ENCODE assay signal across 1 cellular context in genomic region chr15:99104788-99105515, GRCh38.
A peak's percentile ranks its signal among the peaks of the same experiment; 100 is the strongest.
TF ChIP-seq lines count a peak whose summit lies in the region.

SYNM (plus strand) TSS chr15:99105080; CDS start chr15:99105200, 120 bp downstream.

TF ChIP-seq in HepG2, 621 proteins besides CTCF, POLR2A, EP300 and RAD21 (continued from another document and continues in another):
- TF ChIP-seq KIAA2018 (CRISPR knock-in tag; IDR thresholded peaks at IDR 0.05; ENCODE audit: borderline replicate concordance) = no peak
- no peak for TF ChIP-seq JUNB (CRISPR knock-in tag; IDR thresholded peaks at IDR 0.05; ENCODE audit: borderline replicate concordance)
- TF ChIP-seq ZNF318 (CRISPR knock-in tag; IDR thresholded peaks at IDR 0.05) = no peak
- peak; percentile 71; the same call in 1 of the 2 replicates for TF ChIP-seq ZNF563 (CRISPR knock-in tag; IDR thresholded peaks at IDR 0.05)
- no peak for TF ChIP-seq PAXIP1 (CRISPR knock-in tag; conservative IDR thresholded peaks at IDR 0.05)
- no peak for TF ChIP-seq TEAD3 (CRISPR knock-in tag; optimal IDR thresholded peaks at IDR 0.05; ENCODE audit: borderline replicate concordance)
- no peak for TF ChIP-seq ZNF451 (CRISPR knock-in tag; IDR thresholded peaks at IDR 0.05)
- peak; percentile 40; the same call in 1 of the 2 replicates for TF ChIP-seq MXD3 (CRISPR knock-in tag; IDR thresholded peaks at IDR 0.05)
- TF ChIP-seq KLF16 (CRISPR knock-in tag; IDR thresholded peaks at IDR 0.05) = peak in 1 of 2 experiments; percentile 50; a peak in 1 of 4 replicates
- TF ChIP-seq NFATC3 (CRISPR knock-in tag; IDR thresholded peaks at IDR 0.05) = no peak
- TF ChIP-seq KDM1A (CRISPR knock-in tag; IDR thresholded peaks at IDR 0.05) = no peak
- no peak for TF ChIP-seq ZNF597 (CRISPR knock-in tag; IDR thresholded peaks at IDR 0.05)
- TF ChIP-seq ZNF296 (CRISPR knock-in tag; conservative IDR thresholded peaks at IDR 0.05) = no peak
- TF ChIP-seq RBFOX2 (IDR thresholded peaks at IDR 0.05; ENCODE audit: low read depth, low read length) = peak; percentile 86
- TF ChIP-seq ZNF230 (CRISPR knock-in tag; IDR thresholded peaks at IDR 0.05) = no peak; the same call in 1 of the 2 replicates
- TF ChIP-seq HOXA5 (CRISPR knock-in tag; IDR thresholded peaks at IDR 0.05) = peak; percentile 54; the same call in 1 of the 2 replicates
- TF ChIP-seq ETV6 (CRISPR knock-in tag; conservative IDR thresholded peaks at IDR 0.05) = no peak
- TF ChIP-seq RELA (CRISPR knock-in tag; IDR thresholded peaks at IDR 0.05) = no peak
- TF ChIP-seq HOXD1 (CRISPR knock-in tag; IDR thresholded peaks at IDR 0.05) = no peak
- TF ChIP-seq ZBTB3 (CRISPR knock-in tag; IDR thresholded peaks at IDR 0.05; ENCODE audit: borderline replicate concordance, low read depth) = no peak
- TF ChIP-seq DNMT1 (CRISPR knock-in tag; IDR thresholded peaks at IDR 0.05) = peak; percentile 84; the same call in 1 of the 2 replicates
- no peak; the same call in 1 of the 2 replicates for TF ChIP-seq HOXA9 (CRISPR knock-in tag; IDR thresholded peaks at IDR 0.05; ENCODE audit: borderline replicate concordance)
- 0 out of 2 replicates have a peak, but pooled peaks have one; percentile 12 for TF ChIP-seq ZHX2 (IDR thresholded peaks at IDR 0.05; ENCODE audit: low read depth)
- no peak; the same call in 1 of the 2 replicates for TF ChIP-seq ZHX2 (CRISPR knock-in tag; IDR thresholded peaks at IDR 0.05; ENCODE audit: borderline replicate concordance)
- TF ChIP-seq ZNF549 (CRISPR knock-in tag; IDR thresholded peaks at IDR 0.05) = peak; percentile 65; the same call in 1 of the 2 replicates
